Comparison of ENCODE assay signal across 11 cellular contexts in genomic region chr7:47186316-47186715, GRCh38.
DNase-seq lines count a peak whose midpoint lies in the region; ATAC-seq and FAIRE-seq lines count a peak whose summit lies in the region.
"Had no signal": no experiment of that assay in that cellular context is flagged by ENCODE, and none has a peak within 500 bp of the region (broad histone marks: within the 10 kb centered on the region; RNA-seq: fewer than 3 reads in every experiment).

No MANE protein-coding gene starts in this region.

- peak; percentile 39 for DNase-seq in GM18507 (ENCODE audit: extremely low spot score, insufficient read length, low read depth)
- peak; percentile 9 for DNase-seq in UCSD-AML1 (lab: John Stamatoyannopoulos, UW; ENCODE audit: unreplicated experiment)
- no peak for DNase-seq in NCI-H187 (lab: John Stamatoyannopoulos, UW)
- DNase-seq in dermis blood vessel endothelial cell: no peak
- DNase-seq in middle frontal gyrus (ENCODE audit: extremely low spot score, low spot score): no peak
- no peak for DNase-seq in HT-29 (ENCODE audit: low spot score)
- DNase-seq: activated CD8-positive, alpha-beta memory T cell treated with anti-CD3 and anti-CD28 coated beads, Interleukin-2, amount 10 ng/mL, durations not matched to agents 7 days and 5 days; Caco-2; H7 had no signal

- FAIRE-seq in GM18507 (lab: Jason Lieb, UNC): peak; percentile 94

- ATAC-seq in GM21381 (IDR thresholded peaks at IDR 0.05; ENCODE audit: unreplicated experiment) (peak; percentile 90), HG03139 (IDR thresholded peaks at IDR 0.05; ENCODE audit: unreplicated experiment) (peak; percentile 90)
- ATAC-seq: activated CD8-positive, alpha-beta memory T cell treated with anti-CD3 and anti-CD28 coated beads, Interleukin-2, amount 10 ng/mL, durations not matched to agents 7 days and 5 days had no signal

Comparison
In these comparisons a context has a peak if more than half of its experiments do, and no peak if none do; other contexts are left out.
1. DNase-seq: peak in GM18507 (single experiment) and UCSD-AML1 (single experiment); none in NCI-H187 (0 of 2), dermis blood vessel endothelial cell (single experiment), middle frontal gyrus (single experiment) and HT-29 (single experiment).